Comparison of ENCODE assay signal across 8 cellular contexts in the genomic region with DNA sequence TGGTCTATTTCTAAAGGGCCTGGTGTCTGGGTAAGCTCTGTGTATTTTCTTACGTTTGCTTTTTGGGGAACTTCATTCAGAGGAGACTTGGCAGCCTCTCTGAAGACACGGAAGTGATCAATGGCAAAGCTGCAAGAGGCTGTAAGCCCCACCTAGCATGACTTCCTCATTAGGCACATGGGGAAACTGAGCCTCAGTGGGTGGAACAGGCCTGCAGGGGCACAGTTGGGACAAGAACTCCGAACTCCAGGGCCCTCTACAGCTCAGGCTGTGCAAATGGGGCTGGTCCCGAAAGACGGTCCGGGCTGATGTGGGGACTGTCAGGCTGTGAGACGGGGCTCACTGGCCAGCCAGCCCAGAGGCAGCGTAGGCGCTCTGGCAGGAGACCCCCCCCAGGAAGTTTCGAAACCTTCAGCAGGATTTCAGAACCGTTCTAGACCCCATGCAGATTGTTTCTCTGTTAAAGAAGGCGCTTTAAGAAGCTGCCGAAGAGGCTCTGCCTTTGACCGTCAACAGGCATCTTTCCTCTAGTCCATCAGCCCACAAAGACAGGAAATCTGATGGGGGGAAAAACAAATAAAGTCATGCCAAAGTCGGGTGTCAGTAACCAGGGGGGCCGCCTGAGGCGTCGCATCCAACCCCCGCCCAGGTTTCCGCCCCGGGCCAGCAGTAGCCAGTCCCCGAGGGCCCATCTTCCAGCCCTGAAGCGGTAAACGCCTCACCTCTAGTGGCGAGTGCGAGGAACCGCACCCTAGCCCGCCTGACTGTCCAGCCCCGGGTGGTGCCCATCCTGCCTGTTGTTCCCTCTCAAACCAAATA.
DNase-seq lines count a peak whose midpoint lies in the region; ATAC-seq and TF ChIP-seq lines count a peak whose summit lies in the region.

No MANE protein-coding gene starts in this region.

- peaks cover 6% of the 10 kb centered on the region for H3K27me3 Mint-ChIP-seq in neural crest cell (ENCODE audit: low read depth)

- peaks cover 3% of the 10 kb centered on the region for H3K9me3 Mint-ChIP-seq in neural crest cell

- H3K4me1 ChIP-seq in MM.1S (ENCODE audit: low read length) (peaks cover 13% of the 10 kb centered on the region), esophagus muscularis mucosa (peaks cover 0 to 10% (median 9%) of the 10 kb centered on the region in 4 donors), tibial nerve (peaks cover 0 to 9% (median 2%) of the 10 kb centered on the region in 4 donors)

- intact Hi-C loops in esophagus muscularis mucosa (cut with DNase I): no loop called here

- no peak overlapping the region for H3K4me3 Mint-ChIP-seq in neural crest cell

- peak overlapping the region; percentile 49 for H3K4me2 ChIP-seq in MM.1S (ENCODE audit: low read depth, low read length)

- ATAC-seq in GM19395 (IDR thresholded peaks at IDR 0.05; ENCODE audit: unreplicated experiment) (peak; percentile 71), HG03280 (IDR thresholded peaks at IDR 0.05; ENCODE audit: unreplicated experiment) (no peak)

- H3K4me3 ChIP-seq in MM.1S (ENCODE audit: low read length): no peak overlapping the region
- H3K4me3 ChIP-seq in esophagus muscularis mucosa: peak overlapping the region; percentile 13 to 39 (median 21)
- peak overlapping the region in 2 of 4 donors; percentile 2 to 27 for H3K4me3 ChIP-seq in tibial nerve

- TF ChIP-seq EP300 in esophagus muscularis mucosa (IDR thresholded peaks at IDR 0.05) (no peak), tibial nerve (IDR thresholded peaks at IDR 0.05) (no peak)

- H3K36me3 ChIP-seq in MM.1S (replicated peaks; ENCODE audit: insufficient read depth, low read length) (no peaks in the 10 kb centered on the region), esophagus muscularis mucosa (no peaks in the 10 kb centered on the region), tibial nerve (no peaks in the 10 kb centered on the region)

- no peak overlapping the region for H3K9ac ChIP-seq in MM.1S (ENCODE audit: low read length)

- no peaks in the 10 kb centered on the region for H3F3A ChIP-seq in MM.1S (ENCODE audit: insufficient read depth, low read length)

- TF ChIP-seq CTCF in AG09319 (IDR thresholded peaks at IDR 0.05; ENCODE audit: low read depth, low read length): peak; percentile 79
- TF ChIP-seq CTCF in MM.1S (IDR thresholded peaks at IDR 0.05; ENCODE audit: low read length): peak; percentile 84
- peak; percentile 43 to 76 (median 45) for TF ChIP-seq CTCF in esophagus muscularis mucosa (IDR thresholded peaks at IDR 0.05)
- TF ChIP-seq CTCF in neural crest cell (conservative IDR thresholded peaks at IDR 0.05): peak; percentile 69
- peak; percentile 48 to 66 (median 58) for TF ChIP-seq CTCF in tibial nerve (IDR thresholded peaks at IDR 0.05)

- H3K36me3 Mint-ChIP-seq in neural crest cell (ENCODE audit: low read depth): no peaks in the 10 kb centered on the region

- 34% methylated on average over 9 of the region's 29 CpGs for WGBS in esophagus muscularis mucosa
- 17 to 21% methylated on average over 27 to 29 of the region's 29 CpGs for WGBS in tibial nerve, 2 donors

- H2AFZ ChIP-seq in MM.1S (ENCODE audit: low read length): peak overlapping the region; percentile 52

- peaks cover 8% of the 10 kb centered on the region for H3K4me1 Mint-ChIP-seq in neural crest cell

- peak; percentile 10 for DNase-seq in AG09319 (ENCODE audit: extremely low read depth, low read depth)
- peak; percentile 51 for DNase-seq in MM.1S
- peak in 2 of 3 experiments; percentile 23 to 33 for DNase-seq in activated CD8-positive, alpha-beta memory T cell treated with anti-CD3 and anti-CD28 coated beads for 48 hours (ENCODE audit: low read depth in 2 of 3, low spot score in 2 of 3)
- no peak for DNase-seq in esophagus muscularis mucosa (ENCODE audit: extremely low spot score)
- DNase-seq in neural crest cell (ENCODE audit: low read depth, low spot score): peak; percentile 69
- peak in 1 of 2 donors; percentile 23 for DNase-seq in tibial nerve (ENCODE audit: low spot score in 2 of 2)

- H3K27ac Mint-ChIP-seq in neural crest cell (ENCODE audit: unreplicated experiment): no peak overlapping the region

- no peaks in the 10 kb centered on the region for H4K20me1 ChIP-seq in MM.1S (ENCODE audit: insufficient read depth, low read length)

- no peaks in the 10 kb centered on the region for H3K27me3 ChIP-seq in MM.1S (replicated peaks; ENCODE audit: insufficient read depth, low read length)
- H3K27me3 ChIP-seq in esophagus muscularis mucosa: peaks cover 0 to 67% (median 8%) of the 10 kb centered on the region in 4 donors
- peaks cover 0 to 16% of the 10 kb centered on the region in 2 donors for H3K27me3 ChIP-seq in tibial nerve

- H3K27ac ChIP-seq in MM.1S (ENCODE audit: low read length) (no peak overlapping the region), esophagus muscularis mucosa (replicated peaks in 1 of 4) (no peak overlapping the region), tibial nerve (no peak overlapping the region)

- no peaks in the 10 kb centered on the region for H3K9me2 ChIP-seq in MM.1S (replicated peaks; ENCODE audit: insufficient read depth, low read length)

- H3K9me3 ChIP-seq in MM.1S (replicated peaks; ENCODE audit: insufficient read depth, low read length) (no peaks in the 10 kb centered on the region), esophagus muscularis mucosa (no peaks in the 10 kb centered on the region), tibial nerve (no peaks in the 10 kb centered on the region)

- H3K79me2 ChIP-seq in MM.1S (ENCODE audit: low read length): no peaks in the 10 kb centered on the region

- TF ChIP-seq POLR2A in esophagus muscularis mucosa (IDR thresholded peaks at IDR 0.05; ENCODE audit: low read depth) (no peak), tibial nerve (IDR thresholded peaks at IDR 0.05) (no peak)
